13 cellular contexts compared by ENCODE assay signal in genomic region chr2:171509945-171510731, GRCh38. TPM values are rescaled to one million over a fixed set of nuclear protein-coding genes. Genes with fewer than 3 reads are reported as not detected.
DNase-seq lines count a peak whose midpoint lies in the region; ATAC-seq, FAIRE-seq and TF ChIP-seq lines count a peak whose summit lies in the region.
"Had no signal": no experiment of that assay in that cellular context is flagged by ENCODE, and none has a peak within 500 bp of the region (broad histone marks: within the 10 kb centered on the region; RNA-seq: fewer than 3 reads in every experiment).

No MANE protein-coding gene starts in this region.

- CTCF ChIA-PET in HepG2 (lab: Yijun Ruan, JAX; ENCODE audit: low intra/inter-chr PET ratio, low total read pairs), result no interaction called here

- no peaks in the 10 kb centered on the region for H3K27me3 ChIP-seq in HepG2 (ENCODE audit: control insufficient read depth in 1 of 2, insufficient read depth in 2 of 2, low read length in 2 of 2)
- no peaks in the 10 kb centered on the region for H3K27me3 ChIP-seq in right lobe of liver
- peaks cover 5% of the 10 kb centered on the region for H3K27me3 ChIP-seq in osteoblast (ENCODE audit: insufficient read depth, low read length)

- no peak for TF ChIP-seq CTCF in HepG2 (CRISPR knock-in tag; IDR thresholded peaks at IDR 0.05)
- TF ChIP-seq CTCF in right lobe of liver (IDR thresholded peaks at IDR 0.05), result no peak
- TF ChIP-seq CTCF in osteoblast (IDR thresholded peaks at IDR 0.05; ENCODE audit: extremely low read depth, low read depth, low read length), result no peak
- TF ChIP-seq CTCF in D721Med (IDR thresholded peaks at IDR 0.05; ENCODE audit: insufficient read depth, missing control alignments), result no peak

- H3K9ac ChIP-seq in HepG2 (ENCODE audit: insufficient read depth, low read depth, low read length), result no peak overlapping the region

- BruUV-seq in HepG2 (replicated peaks; lab: Mats Ljungman, UMichigan), result no TSS peak

- TF ChIP-seq POLR2A in HepG2 (IDR thresholded peaks at IDR 0.05; ENCODE audit: insufficient read depth in 1 of 2, low read depth in 2 of 2, low read length in 2 of 2) (no peak), right lobe of liver (IDR thresholded peaks at IDR 0.05) (no peak)

- peak overlapping the region; percentile 20; the same call in 1 of the 2 replicates for H3K4me2 ChIP-seq in HepG2 (ENCODE audit: low read depth, low read length)
- H3K4me2 ChIP-seq in osteoblast (ENCODE audit: insufficient read depth, low read length), result peak overlapping the region; percentile 31

- H3K9me3 ChIP-seq in HepG2 (ENCODE audit: low read length) (no peaks in the 10 kb centered on the region), right lobe of liver (no peaks in the 10 kb centered on the region), osteoblast (ENCODE audit: low read depth, low read length) (no peaks in the 10 kb centered on the region)

- in situ Hi-C loops in HepG2 (cut with HindIII; ENCODE audit: extremely low pct_ligation_motif_present, low pct_unique_long_range_greater_than_20kb), result no loop called here

- FAIRE-seq in HepG2 (lab: Jason Lieb, UNC) (no peak), D721Med (lab: Jason Lieb, UNC) (no peak)

- WGBS in HepG2 (ENCODE audit: low lambda C conversion rate), result 62% methylated on average over 9 of the region's 9 CpGs
- WGBS in right lobe of liver (ENCODE audit: insufficient coverage, low coverage, low lambda C conversion rate, missing lambda C conversion rate), result 77% methylated on average over 7 of the region's 9 CpGs

- H3K27ac ChIP-seq in HepG2 (ENCODE audit: extremely low read length, insufficient read depth, low read length) (no peak overlapping the region), right lobe of liver (no peak overlapping the region), osteoblast (ENCODE audit: low read depth, low read length) (no peak overlapping the region)
- H3K27ac ChIP-seq: coronary artery had no signal

- H3K79me2 ChIP-seq in HepG2 (ENCODE audit: insufficient read depth, low read length) (no peaks in the 10 kb centered on the region), osteoblast (ENCODE audit: insufficient read depth, low read length) (no peaks in the 10 kb centered on the region)

- intact Hi-C loops in HepG2 (cut with micrococcal nuclease; ENCODE audit: unreplicated experiment) (no loop called here), right lobe of liver (cut with DNase I) (no loop called here), Right ventricle myocardium inferior (cut with DNase I) (no loop called here)

- no peak for TF ChIP-seq RAD21 in HepG2 (CRISPR knock-in tag; IDR thresholded peaks at IDR 0.05)

- ATAC-seq in HepG2, result no peak
- no peak for ATAC-seq in right lobe of liver
- peak; percentile 57 for ATAC-seq in GM21515 (IDR thresholded peaks at IDR 0.05; ENCODE audit: unreplicated experiment)
- peak; percentile 60 for ATAC-seq in HG03135 (IDR thresholded peaks at IDR 0.05; ENCODE audit: unreplicated experiment)
- ATAC-seq in Right ventricle myocardium inferior, result no peak

- DNase-seq in HepG2 (ENCODE audit: low spot score), result no peak
- no peak for DNase-seq in right lobe of liver
- DNase-seq in osteoblast (ENCODE audit: insufficient read length, low spot score, missing footprints), result peak; percentile 49
- no peak for DNase-seq in Right ventricle myocardium inferior (ENCODE audit: missing footprints)
- DNase-seq in kidney glomerular epithelial cell (lab: John Stamatoyannopoulos, UW), result no peak
- no peak for DNase-seq in D721Med (ENCODE audit: insufficient read length, low spot score)
- DNase-seq: ACHN, activated gamma-delta T cell treated with Interleukin-2 at 50 U/mL for 16 hours, hippocampal formation, MV-4-11 had no signal

- POLR2A ChIA-PET in HepG2 (lab: Yijun Ruan, JAX), result no interaction called here

- H3K4me1 ChIP-seq in HepG2 (ENCODE audit: insufficient read depth, low read length), result no peaks in the 10 kb centered on the region
- no peaks in the 10 kb centered on the region for H3K4me1 ChIP-seq in right lobe of liver
- H3K4me1 ChIP-seq in osteoblast (ENCODE audit: insufficient read depth, low read length), result no peaks in the 10 kb centered on the region

- H3K36me3 ChIP-seq in HepG2 (replicated peaks in 1 of 2; ENCODE audit: control insufficient read depth in 1 of 2, insufficient read depth in 2 of 2, low read length in 2 of 2) (no peaks in the 10 kb centered on the region), right lobe of liver (no peaks in the 10 kb centered on the region), osteoblast (ENCODE audit: insufficient read depth, low read length) (no peaks in the 10 kb centered on the region)

- no peaks in the 10 kb centered on the region for H4K20me1 ChIP-seq in HepG2 (ENCODE audit: insufficient read depth, low read length)
- H4K20me1 ChIP-seq in osteoblast (ENCODE audit: insufficient read depth, low read length), result no peaks in the 10 kb centered on the region

- H3K4me3 ChIP-seq in HepG2 (replicated peaks in 1 of 3; ENCODE audit: insufficient read depth in 1 of 3, low read depth in 2 of 3, low read length in 3 of 3) (no peak overlapping the region), right lobe of liver (no peak overlapping the region), osteoblast (ENCODE audit: insufficient read depth, low read length) (no peak overlapping the region)
- H3K4me3 ChIP-seq: coronary artery had no signal

- TF ChIP-seq EP300 in HepG2 (IDR thresholded peaks at IDR 0.05; ENCODE audit: low read depth in 2 of 2, low read length in 2 of 2) (no peak), HepG2 (CRISPR knock-in tag; IDR thresholded peaks at IDR 0.05; ENCODE audit: borderline replicate concordance) (no peak)

- H2AFZ ChIP-seq in HepG2 (ENCODE audit: low read length), result no peak overlapping the region
- peak overlapping the region; percentile 60 for H2AFZ ChIP-seq in osteoblast (ENCODE audit: low read length)

TF ChIP-seq in HepG2, 621 proteins besides CTCF, POLR2A, EP300 and RAD21 (continues in another document):
- no peak for TF ChIP-seq ZNF282 (IDR thresholded peaks at IDR 0.05; ENCODE audit: partially characterized antibody)
- no peak for TF ChIP-seq HOXA3 (CRISPR knock-in tag; IDR thresholded peaks at IDR 0.05)
- TF ChIP-seq ZNF3 (CRISPR knock-in tag; IDR thresholded peaks at IDR 0.05), result no peak
- TF ChIP-seq ZFP41 (CRISPR knock-in tag; IDR thresholded peaks at IDR 0.05; ENCODE audit: borderline replicate concordance), result no peak
- no peak for TF ChIP-seq CHD2 (IDR thresholded peaks at IDR 0.05; ENCODE audit: low read depth, low read length)
- TF ChIP-seq ZNF510 (CRISPR knock-in tag; IDR thresholded peaks at IDR 0.05; ENCODE audit: low read depth), result no peak
- no peak for TF ChIP-seq ZNF512 (CRISPR knock-in tag; IDR thresholded peaks at IDR 0.05)
- TF ChIP-seq ZNF691 (CRISPR knock-in tag; IDR thresholded peaks at IDR 0.05; ENCODE audit: borderline replicate concordance, low read depth), result no peak

RNA-seq across cellular contexts. Expression of gene CYBRD1, which starts 12.1 kb away (rescaled TPM):
- total RNA-seq in HepG2 (2016; rRNA removed; fragmentation: Illumina TruSeq; extraction: Trizol) (0.34 and 0.42 TPM in 2 replicates), right lobe of liver (10 to 100 TPM in 4 of 6 experiments, 1 to 10 TPM in 2; 7.3 to 15.1 (median 10.9) TPM), osteoblast (338 and 514 TPM in 2 replicates), Right ventricle myocardium inferior (69.8 TPM)
- total RNA-seq in HepG2 (2016; cell fraction: cytosol; rRNA removed; fragmentation: Illumina TruSeq; extraction: Trizol; ENCODE audit: low read depth), result 0.30 and 0.53 TPM in 2 replicates
- total RNA-seq in HepG2 (2016; cell fraction: insoluble cytoplasmic fraction; rRNA removed; fragmentation: Illumina TruSeq; extraction: Trizol), result 0.27 and 0.58 TPM in 2 replicates
- total RNA-seq in HepG2 (2016; cell fraction: membrane; rRNA removed; fragmentation: Illumina TruSeq; extraction: Trizol), result 0.49 and 0.76 TPM in 2 replicates
- total RNA-seq in HepG2 (2016; cell fraction: nucleus; rRNA removed; fragmentation: Illumina TruSeq; extraction: Trizol), result 0.22 and 0.85 TPM in 2 replicates
- polyA plus RNA-seq in HepG2 (2011; rRNA removed), result 0.13 and 0.51 TPM in 2 replicates
- polyA plus RNA-seq in HepG2 (2011; cell fraction: cytosol; rRNA removed), result 0.40 and 0.75 TPM in 2 replicates
- 0.14 and 0.19 TPM in 2 replicates for polyA plus RNA-seq in HepG2 (2011; cell fraction: nucleus; rRNA removed)
- polyA plus RNA-seq in HepG2 (2012), result 0.23 and 0.25 TPM in 2 replicates
- 0.27 and 0.35 TPM in 2 replicates for polyA plus RNA-seq in HepG2 (2016; cell fraction: cytosol; fragmentation: Illumina TruSeq; extraction: Trizol; ENCODE audit: low read depth)
- 0.56 and 0.59 TPM in 2 replicates for polyA plus RNA-seq in HepG2 (2016; cell fraction: insoluble cytoplasmic fraction; fragmentation: Illumina TruSeq; extraction: Trizol; ENCODE audit: low read depth)
- polyA plus RNA-seq in HepG2 (2016; cell fraction: membrane; fragmentation: Illumina TruSeq; extraction: Trizol; ENCODE audit: low read depth), result 0.32 and 0.33 TPM in 2 replicates
- polyA plus RNA-seq in HepG2 (2016; cell fraction: nucleus; fragmentation: Illumina TruSeq; extraction: Trizol; ENCODE audit: insufficient read depth, low read depth), result 0.43 and 0.75 TPM in 2 replicates
- 0.52 and 4.2 TPM in 2 replicates for polyA minus RNA-seq in HepG2 (2011; rRNA and poly(A)+ RNA removed; ENCODE audit: low replicate concordance)
- 0.40 and 0.97 TPM in 2 replicates for polyA minus RNA-seq in HepG2 (2011; cell fraction: cytosol; rRNA and poly(A)+ RNA removed)
- polyA minus RNA-seq in HepG2 (2011; cell fraction: nucleus; rRNA and poly(A)+ RNA removed), result 0.25 and 0.77 TPM in 2 replicates

Comparison
In these comparisons a context has a peak if more than half of its experiments do, and no peak if none do; other contexts are left out.
1. ATAC-seq: peak in GM21515 (single experiment) and HG03135 (single experiment); none in HepG2 (single experiment), right lobe of liver (0 of 4) and Right ventricle myocardium inferior (single experiment).